In the genomic region with DNA sequence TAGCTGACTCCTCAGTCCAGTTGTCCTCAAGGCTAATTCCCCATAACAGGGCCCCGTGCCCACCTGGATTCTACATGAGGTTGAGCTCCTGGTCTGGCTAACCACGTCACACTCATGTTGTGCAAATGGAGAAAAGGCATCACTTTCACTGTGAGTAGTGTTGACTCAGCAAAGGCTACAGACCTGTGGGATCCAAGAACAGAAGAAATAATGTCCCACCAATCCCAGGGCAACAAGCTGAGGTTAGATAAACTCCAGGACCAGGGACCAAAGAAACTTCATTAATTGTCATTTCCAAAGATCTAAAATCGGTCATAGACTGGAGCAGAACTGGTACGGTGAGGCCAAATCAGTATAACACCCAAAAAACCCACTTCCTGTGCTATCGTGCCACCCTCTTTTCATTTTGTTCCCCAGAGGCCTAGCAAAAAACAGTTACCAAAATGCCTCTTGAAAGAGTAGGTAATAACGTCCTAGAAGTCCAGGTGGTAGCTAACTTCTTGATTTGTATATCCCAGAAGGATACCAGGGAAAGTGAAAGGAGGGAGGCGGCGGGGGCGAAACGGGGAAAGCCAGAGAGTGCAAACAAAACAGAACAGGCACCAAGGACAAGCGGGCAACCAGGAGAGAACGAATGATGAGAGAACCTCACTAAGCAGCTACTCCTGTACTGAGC, we compare ENCODE assay signal across 8 cellular contexts. TPM values are rescaled to one million over a fixed set of nuclear protein-coding genes. Genes with fewer than 3 reads are reported as not detected.
A peak's percentile ranks its signal among the peaks of the same experiment; 100 is the strongest.
DNase-seq lines count a peak whose midpoint lies in the region; ATAC-seq and TF ChIP-seq lines count a peak whose summit lies in the region.

No MANE protein-coding gene starts in this region.

- no peak overlapping the region for H3K27ac ChIP-seq in left ventricle myocardium inferior (replicated peaks)
- H3K27ac ChIP-seq in hepatocyte: no peak overlapping the region
- peak overlapping the region in 1 of 2 donors; percentile 91 for H3K27ac ChIP-seq in prostate gland

- H3K4me1 Mint-ChIP-seq in activated CD8-positive, alpha-beta memory T cell treated with anti-CD3 and anti-CD28 coated beads, Interleukin-2, amount 10 ng/mL, durations not matched to agents 7 days and 5 days: peaks cover 46% of the 10 kb centered on the region

- H3K4me3 ChIP-seq in left ventricle myocardium inferior: peak overlapping the region; percentile 99
- no peak overlapping the region for H3K4me3 ChIP-seq in hepatocyte
- peak overlapping the region in 1 of 2 donors; percentile 2 for H3K4me3 ChIP-seq in prostate gland

- no peak for TF ChIP-seq CTCF in left ventricle myocardium inferior (IDR thresholded peaks at IDR 0.05; ENCODE audit: borderline replicate concordance)
- no peak for TF ChIP-seq CTCF in hepatocyte (IDR thresholded peaks at IDR 0.05; ENCODE audit: poor library complexity)
- TF ChIP-seq CTCF in prostate gland (IDR thresholded peaks at IDR 0.05): no peak

- no peak for DNase-seq in left ventricle myocardium inferior
- no peak for DNase-seq in Right ventricle myocardium inferior (ENCODE audit: missing footprints)
- DNase-seq in activated CD8-positive, alpha-beta memory T cell treated with anti-CD3 and anti-CD28 coated beads, Interleukin-2, amount 10 ng/mL, durations not matched to agents 7 days and 5 days: peak; percentile 81
- DNase-seq in hepatocyte (ENCODE audit: low spot score): no peak
- DNase-seq in stimulated activated naive CD4-positive, alpha-beta T cell (lab: John Stamatoyannopoulos, UW): peak; percentile 2 to 72 (median 38)
- no peak for DNase-seq in prostate gland (ENCODE audit: low spot score)
- no peak for DNase-seq in GM19238 (ENCODE audit: insufficient read length, low spot score)

- intact Hi-C loops in left ventricle myocardium inferior (cut with micrococcal nuclease): no loop called here
- intact Hi-C loops in Right ventricle myocardium inferior (cut with DNase I): loop anchor here (5.0 kb wide), 3 partner anchors 53 to 458 kb away; a partner anchor contains a TSS
- intact Hi-C loops in prostate gland (cut with DNase I): loop anchor here (5.0 kb wide), 2 partner anchors 88 to 443 kb away; a partner anchor contains a TSS

- H3K36me3 ChIP-seq in left ventricle myocardium inferior: peaks cover 43% of the 10 kb centered on the region
- H3K36me3 ChIP-seq in hepatocyte (replicated peaks; ENCODE audit: insufficient read depth, low read depth): no peaks in the 10 kb centered on the region
- peaks cover 0 to 9% of the 10 kb centered on the region in 2 donors for H3K36me3 ChIP-seq in prostate gland

- H3K36me3 Mint-ChIP-seq in activated CD8-positive, alpha-beta memory T cell treated with anti-CD3 and anti-CD28 coated beads, Interleukin-2, amount 10 ng/mL, durations not matched to agents 7 days and 5 days: peaks cover 25% of the 10 kb centered on the region

- H3K27me3 Mint-ChIP-seq in activated CD8-positive, alpha-beta memory T cell treated with anti-CD3 and anti-CD28 coated beads, Interleukin-2, amount 10 ng/mL, durations not matched to agents 7 days and 5 days: no peaks in the 10 kb centered on the region

- H3K27ac Mint-ChIP-seq in activated CD8-positive, alpha-beta memory T cell treated with anti-CD3 and anti-CD28 coated beads, Interleukin-2, amount 10 ng/mL, durations not matched to agents 7 days and 5 days: peak overlapping the region; percentile 95

- ATAC-seq in Right ventricle myocardium inferior (no peak), HG03039 (IDR thresholded peaks at IDR 0.05; ENCODE audit: unreplicated experiment) (no peak)
- peak; percentile 38 for ATAC-seq in activated CD8-positive, alpha-beta memory T cell treated with anti-CD3 and anti-CD28 coated beads, Interleukin-2, amount 10 ng/mL, durations not matched to agents 7 days and 5 days

- H3K9me3 ChIP-seq in left ventricle myocardium inferior (replicated peaks) (no peaks in the 10 kb centered on the region), hepatocyte (ENCODE audit: low read depth) (no peaks in the 10 kb centered on the region), prostate gland (no peaks in the 10 kb centered on the region)

- no peak overlapping the region for H2AFZ ChIP-seq in hepatocyte

- H3K27me3 ChIP-seq in left ventricle myocardium inferior (ENCODE audit: low read depth) (no peaks in the 10 kb centered on the region), hepatocyte (no peaks in the 10 kb centered on the region), prostate gland (replicated peaks; ENCODE audit: insufficient read depth) (no peaks in the 10 kb centered on the region)

- H3K4me3 Mint-ChIP-seq in activated CD8-positive, alpha-beta memory T cell treated with anti-CD3 and anti-CD28 coated beads, Interleukin-2, amount 10 ng/mL, durations not matched to agents 7 days and 5 days: peak overlapping the region; percentile 92

- peak overlapping the region; percentile 86 for H3K4me2 ChIP-seq in hepatocyte

- 90% methylated on average over 12 of the region's 12 CpGs for WGBS in hepatocyte (ENCODE audit: low lambda C conversion rate, missing lambda C conversion rate)
- 63% methylated on average over 12 of the region's 12 CpGs for WGBS in prostate gland

- H3K9me3 Mint-ChIP-seq in activated CD8-positive, alpha-beta memory T cell treated with anti-CD3 and anti-CD28 coated beads, Interleukin-2, amount 10 ng/mL, durations not matched to agents 7 days and 5 days (ENCODE audit: low read depth): no peaks in the 10 kb centered on the region

- CTCF ChIA-PET in activated CD8-positive, alpha-beta memory T cell treated with anti-CD3 and anti-CD28 coated beads, Interleukin-2, amount 10 ng/mL, durations not matched to agents 7 days and 5 days (lab: Charles Lee): interaction anchor here (0.6 to 7.6 kb wide), 18 partner anchors 10 to 443 kb away, joined by 3 to 108 read pairs (median 4); a partner anchor contains a TSS

- peaks cover 51% of the 10 kb centered on the region for H3K4me1 ChIP-seq in left ventricle myocardium inferior
- peaks cover 25% of the 10 kb centered on the region for H3K4me1 ChIP-seq in hepatocyte (ENCODE audit: insufficient read depth)
- no peaks in the 10 kb centered on the region for H3K4me1 ChIP-seq in prostate gland (replicated peaks)

- no peaks in the 10 kb centered on the region for H4K20me1 ChIP-seq in hepatocyte (ENCODE audit: insufficient read depth, poor library complexity, severe bottlenecking)

- peaks cover 50% of the 10 kb centered on the region for H3K79me2 ChIP-seq in hepatocyte

- TF ChIP-seq POLR2A in prostate gland (IDR thresholded peaks at IDR 0.05): no peak

- no peaks in the 10 kb centered on the region for H3K9me2 ChIP-seq in hepatocyte (replicated peaks; ENCODE audit: insufficient read depth)

RNA-seq across cellular contexts. Expression of a gene that starts 1.4 kb away (rescaled TPM):
- 24.0 TPM for total RNA-seq in left ventricle myocardium inferior
- 26.7 TPM for total RNA-seq in Right ventricle myocardium inferior
- 100 to 1,000 TPM; 121 to 140 TPM for total RNA-seq in activated CD8-positive, alpha-beta memory T cell treated with anti-CD3 and anti-CD28 coated beads, Interleukin-2, amount 10 ng/mL, durations not matched to agents 7 days and 5 days
- total RNA-seq in hepatocyte: 21.9 and 25.9 TPM in 2 replicates
- 33.0 and 33.2 TPM in 2 replicates for polyA plus RNA-seq in hepatocyte
- total RNA-seq in prostate gland: 10 to 100 TPM; 38.5 to 45.7 TPM

RNA-seq across cellular contexts. Expression of a gene that starts 2.0 kb away (rescaled TPM):
- total RNA-seq in left ventricle myocardium inferior (21.1 TPM), Right ventricle myocardium inferior (17.3 TPM), hepatocyte (11.1 and 12.5 TPM in 2 replicates), prostate gland (10 to 100 TPM in 1 of 2 donors, 1 to 10 TPM in 1; 9.4 to 24.8 TPM)
- 10 to 100 TPM; 18.5 to 20.5 TPM for total RNA-seq in activated CD8-positive, alpha-beta memory T cell treated with anti-CD3 and anti-CD28 coated beads, Interleukin-2, amount 10 ng/mL, durations not matched to agents 7 days and 5 days
- 26.2 and 27.0 TPM in 2 replicates for polyA plus RNA-seq in hepatocyte

RNA-seq across cellular contexts. Expression of a gene that starts 31.3 kb away (rescaled TPM):
- total RNA-seq in left ventricle myocardium inferior (113 TPM), Right ventricle myocardium inferior (122 TPM), hepatocyte (126 and 150 TPM in 2 replicates), prostate gland (1,000 to 10,000 TPM; 2,153 to 2,440 TPM)
- total RNA-seq in activated CD8-positive, alpha-beta memory T cell treated with anti-CD3 and anti-CD28 coated beads, Interleukin-2, amount 10 ng/mL, durations not matched to agents 7 days and 5 days: 1 to 10 TPM; 2.3 to 2.7 TPM
- 94.0 and 113 TPM in 2 replicates for polyA plus RNA-seq in hepatocyte

RNA-seq across cellular contexts. Expression of a gene that starts 51.9 kb away (rescaled TPM):
- total RNA-seq in left ventricle myocardium inferior (23.5 TPM), Right ventricle myocardium inferior (26.1 TPM), hepatocyte (27.1 and 32.0 TPM in 2 replicates), prostate gland (100 to 1,000 TPM in 1 of 2 donors, 10 to 100 TPM in 1; 69.5 to 144 TPM)
- 10 to 100 TPM; 18.9 to 21.3 TPM for total RNA-seq in activated CD8-positive, alpha-beta memory T cell treated with anti-CD3 and anti-CD28 coated beads, Interleukin-2, amount 10 ng/mL, durations not matched to agents 7 days and 5 days
- polyA plus RNA-seq in hepatocyte: 16.7 and 19.9 TPM in 2 replicates

Comparison
In these comparisons a context has a peak if more than half of its experiments do, and no peak if none do; other contexts are left out.
1. DNase-seq: peak in activated CD8-positive, alpha-beta memory T cell treated with anti-CD3 and anti-CD28 coated beads, Interleukin-2, amount 10 ng/mL, durations not matched to agents 7 days and 5 days (single experiment) and stimulated activated naive CD4-positive, alpha-beta T cell (6 of 6); none in left ventricle myocardium inferior (single experiment), Right ventricle myocardium inferior (single experiment), hepatocyte (single experiment), prostate gland (single experiment) and GM19238 (single experiment).
2. RNA of a gene that starts 31.3 kb away (total RNA-seq): 2,153 to 2,440 TPM in prostate gland, 126 to 150 TPM in hepatocyte, 122 TPM in Right ventricle myocardium inferior (single experiment) and 113 TPM in left ventricle myocardium inferior (single experiment); 2.3 to 2.7 TPM in activated CD8-positive, alpha-beta memory T cell treated with anti-CD3 and anti-CD28 coated beads, Interleukin-2, amount 10 ng/mL, durations not matched to agents 7 days and 5 days; every median in the first group is over 10 times any median in the second.